Comparison of ENCODE assay signal across 20 cellular contexts in genomic region chr5:19616821-19617220, GRCh38.
DNase-seq lines count a peak whose midpoint lies in the region; ATAC-seq and TF ChIP-seq lines count a peak whose summit lies in the region.
"Had no signal": no experiment of that assay in that cellular context is flagged by ENCODE, and none has a peak within 500 bp of the region (broad histone marks: within the 10 kb centered on the region; RNA-seq: fewer than 3 reads in every experiment).

No MANE protein-coding gene starts in this region.

- no peak overlapping the region for H3K9ac ChIP-seq in SU-DHL-6 (ENCODE audit: low read length)
- H3K9ac ChIP-seq: BLaER1 treated with 17β-estradiol and CSF1 and Interleukin-3, amounts not matched to agents 10 nM and 100 nM had no signal

- H3K4me2 ChIP-seq in SU-DHL-6 (ENCODE audit: low read depth, low read length, poor library complexity, severe bottlenecking) = no peak overlapping the region
- H3K4me2 ChIP-seq: A549; BLaER1 treated with 17β-estradiol and CSF1 and Interleukin-3, amounts not matched to agents 10 nM and 100 nM; GM23338 had no signal

- H3K4me3 ChIP-seq in SU-DHL-6 (ENCODE audit: insufficient read depth, low read length, poor library complexity, severe bottlenecking) = no peak overlapping the region
- H3K4me3 ChIP-seq: A549; BLaER1 treated with 17β-estradiol and CSF1 and Interleukin-3, amounts not matched to agents 10 nM and 100 nM; GM23338 had no signal

- no peaks in the 10 kb centered on the region for H3K79me2 ChIP-seq in SU-DHL-6 (ENCODE audit: insufficient read depth, low read length)

- peak; percentile 13 for DNase-seq in GM03348 (ENCODE audit: low spot score)
- DNase-seq in fibroblast of peridontal ligament (ENCODE audit: extremely low read depth) = peak; percentile 0
- no peak for DNase-seq in retina
- DNase-seq: 8988T; ACHN; AML-193; BE2C; CD4-positive, alpha-beta T cell; CD8-positive, alpha-beta memory T cell; DMS 273 treated with DMSO at 0.1 percent for 48 hours; DMS79; GF-D8; H9; HFFc6 had no signal

- H2AFZ ChIP-seq in SU-DHL-6 (ENCODE audit: low read depth, low read length, severe bottlenecking) = peak overlapping the region; percentile 25
- H2AFZ ChIP-seq: GM23338 had no signal

- no peaks in the 10 kb centered on the region for H3F3A ChIP-seq in SU-DHL-6 (ENCODE audit: insufficient read depth)

- no peaks in the 10 kb centered on the region for H3K36me3 ChIP-seq in SU-DHL-6 (ENCODE audit: low read length)
- H3K36me3 ChIP-seq: BE2C; BLaER1 treated with 17β-estradiol and CSF1 and Interleukin-3, amounts not matched to agents 10 nM and 100 nM had no signal

- H3K27ac ChIP-seq in SU-DHL-6 (ENCODE audit: low read depth, low read length) = no peak overlapping the region
- H3K27ac ChIP-seq: A549; BLaER1 treated with 17β-estradiol and CSF1 and Interleukin-3, amounts not matched to agents 10 nM and 100 nM had no signal

- no peak for TF ChIP-seq CTCF in SU-DHL-6 (IDR thresholded peaks at IDR 0.05; ENCODE audit: insufficient read depth, low read length, poor library complexity, severe bottlenecking)

- ATAC-seq in GM21367 (IDR thresholded peaks at IDR 0.05; ENCODE audit: unreplicated experiment) (no peak), HG02852 (IDR thresholded peaks at IDR 0.05; ENCODE audit: unreplicated experiment) (no peak)
- ATAC-seq: A549, GM23338 had no signal

- no peaks in the 10 kb centered on the region for H3K27me3 ChIP-seq in SU-DHL-6 (ENCODE audit: low read length)
- H3K27me3 ChIP-seq: BE2C; BLaER1 treated with 17β-estradiol and CSF1 and Interleukin-3, amounts not matched to agents 10 nM and 100 nM had no signal

- no peaks in the 10 kb centered on the region for H4K20me1 ChIP-seq in SU-DHL-6 (ENCODE audit: low read depth, low read length)
- H4K20me1 ChIP-seq: BLaER1 treated with 17β-estradiol and CSF1 and Interleukin-3, amounts not matched to agents 10 nM and 100 nM had no signal

- no peaks in the 10 kb centered on the region for H3K9me2 ChIP-seq in SU-DHL-6 (replicated peaks; ENCODE audit: insufficient read depth, low read length)

- no peaks in the 10 kb centered on the region; the same call in 1 of the 2 replicates for H3K9me3 ChIP-seq in SU-DHL-6 (ENCODE audit: insufficient read depth, low read length)
- H3K9me3 ChIP-seq: A549; BE2C; BLaER1 treated with 17β-estradiol and CSF1 and Interleukin-3, amounts not matched to agents 10 nM and 100 nM had no signal
